ENCODE assay signal across 16 cellular contexts in genomic region chr1:222370911-222371717, GRCh38.
A peak's percentile ranks its signal among the peaks of the same experiment; 100 is the strongest.
DNase-seq lines count a peak whose midpoint lies in the region; ATAC-seq and TF ChIP-seq lines count a peak whose summit lies in the region.
"Had no signal": no experiment of that assay in that cellular context is flagged by ENCODE, and none has a peak within 500 bp of the region (broad histone marks: within the 10 kb centered on the region; RNA-seq: fewer than 3 reads in every experiment).

No MANE protein-coding gene starts in this region.

- no peak overlapping the region for H3K18ac ChIP-seq in mesendoderm (ENCODE audit: low read length)

- H3K56ac ChIP-seq in mesendoderm (ENCODE audit: low read length) = no peak overlapping the region

- H2AK5ac ChIP-seq in mesendoderm (ENCODE audit: low read length) = no peak overlapping the region

- no peak for ATAC-seq in stimulated activated naive B cell treated with anti-CD40 and anti-IgM and Interleukin-4, amounts not matched to agents 10 μg/mL and 1 μg/mL and 100 μg/mL, for 72 hours (replicated peaks)
- ATAC-seq: activated CD8-positive, alpha-beta memory T cell treated with anti-CD3 and anti-CD28 coated beads, Interleukin-2, amount 10 ng/mL, durations not matched to agents 7 days and 5 days; activated naive CD4-positive, alpha-beta T cell treated with anti-CD3 and anti-CD28 coated beads, Interleukin-2, amount 50 U/mL, for 72 hours had no signal

- H3K79me2 ChIP-seq in mesendoderm (ENCODE audit: control insufficient read depth, insufficient read depth, low read length) = no peaks in the 10 kb centered on the region
- H3K79me2 ChIP-seq: parathyroid adenoma had no signal

- H3K4me2 ChIP-seq in mesendoderm (ENCODE audit: low read length) = no peak overlapping the region
- H3K4me2 ChIP-seq: BLaER1 treated with 17β-estradiol and CSF1 and Interleukin-3, amounts not matched to agents 10 nM and 100 nM had no signal

- no peak overlapping the region for H3K4me3 Mint-ChIP-seq in stimulated activated naive B cell treated with anti-CD40 and anti-IgM and Interleukin-4, amounts not matched to agents 10 μg/mL and 1 μg/mL and 100 μg/mL, for 72 hours
- H3K4me3 Mint-ChIP-seq: activated CD8-positive, alpha-beta memory T cell treated with anti-CD3 and anti-CD28 coated beads, Interleukin-2, amount 10 ng/mL, durations not matched to agents 7 days and 5 days had no signal

- H4K8ac ChIP-seq in mesendoderm (ENCODE audit: low read depth, low read length) = no peak overlapping the region

- H3K27ac Mint-ChIP-seq in stimulated activated naive B cell treated with anti-CD40 and anti-IgM and Interleukin-4, amounts not matched to agents 10 μg/mL and 1 μg/mL and 100 μg/mL, for 72 hours = no peak overlapping the region
- H3K27ac Mint-ChIP-seq: activated CD8-positive, alpha-beta memory T cell treated with anti-CD3 and anti-CD28 coated beads, Interleukin-2, amount 10 ng/mL, durations not matched to agents 7 days and 5 days had no signal

- H3K79me1 ChIP-seq in mesendoderm (ENCODE audit: low read length) = no peaks in the 10 kb centered on the region

- DNase-seq in AG10803 (ENCODE audit: low read depth) (peak; percentile 97), NCI-H226 (peak; percentile 78), cardiac fibroblast (ENCODE audit: low read depth in 2 of 2) (peak; percentile 57 to 82), mesendoderm (peak; percentile 32), NCI-H2196 (lab: John Stamatoyannopoulos, UW; ENCODE audit: unreplicated experiment) (no peak), NCI-H1092 (lab: John Stamatoyannopoulos, UW) (no peak)
- DNase-seq in stimulated activated naive B cell treated with anti-CD40 and anti-IgM and Interleukin-4, amounts not matched to agents 10 μg/mL and 1 μg/mL and 100 μg/mL, for 72 hours = no peak
- no peak for DNase-seq in activated T-cell treated with anti-CD3 and anti-CD28 coated beads, Interleukin-2, amount 50 U/mL, for 1 hour
- DNase-seq: activated CD8-positive, alpha-beta memory T cell treated with anti-CD3 and anti-CD28 coated beads, Interleukin-2, amount 10 ng/mL, durations not matched to agents 7 days and 5 days; hypothalamus; NCI-H1694 treated with DMSO at 0.1 percent for 48 hours; NCI-H748 treated with DMSO at 0.1 percent for 48 hours; stimulated activated naive CD4-positive, alpha-beta T cell treated with Interleukin-2 at 50 U/mL for 16 hours had no signal

- H3K4me1 Mint-ChIP-seq in stimulated activated naive B cell treated with anti-CD40 and anti-IgM and Interleukin-4, amounts not matched to agents 10 μg/mL and 1 μg/mL and 100 μg/mL, for 72 hours = peaks cover 0 to 11% of the 10 kb centered on the region in 2 donors
- H3K4me1 Mint-ChIP-seq: activated CD8-positive, alpha-beta memory T cell treated with anti-CD3 and anti-CD28 coated beads, Interleukin-2, amount 10 ng/mL, durations not matched to agents 7 days and 5 days had no signal

- H3K27ac ChIP-seq in mesendoderm (ENCODE audit: low read depth, low read length) = no peak overlapping the region
- H3K27ac ChIP-seq: BLaER1 treated with 17β-estradiol and CSF1 and Interleukin-3, amounts not matched to agents 10 nM and 100 nM; parathyroid adenoma had no signal

- no peak overlapping the region for H4K5ac ChIP-seq in mesendoderm (ENCODE audit: low read length)

- H2BK15ac ChIP-seq in mesendoderm (replicated peaks; ENCODE audit: low read depth) = no peak overlapping the region

- no peak overlapping the region for H2BK5ac ChIP-seq in mesendoderm (ENCODE audit: low read length)

- H3K9ac ChIP-seq in mesendoderm (ENCODE audit: low read length) = no peak overlapping the region
- H3K9ac ChIP-seq: BLaER1 treated with 17β-estradiol and CSF1 and Interleukin-3, amounts not matched to agents 10 nM and 100 nM; parathyroid adenoma had no signal

- H3K4me1 ChIP-seq in mesendoderm (ENCODE audit: control insufficient read depth, low read depth, low read length) = no peaks in the 10 kb centered on the region
- H3K4me1 ChIP-seq: BLaER1 treated with 17β-estradiol and CSF1 and Interleukin-3, amounts not matched to agents 10 nM and 100 nM; parathyroid adenoma had no signal

- no peak overlapping the region for H2BK120ac ChIP-seq in mesendoderm (ENCODE audit: low read depth, low read length)

- no CpG with 5 or more reads among the region's 7 CpGs for WGBS in mesendoderm (ENCODE audit: extremely low coverage, insufficient coverage, low lambda C conversion rate)

- H3K27me3 ChIP-seq in mesendoderm (ENCODE audit: insufficient read depth, low read length, poor library complexity) = no peaks in the 10 kb centered on the region
- H3K27me3 ChIP-seq: BLaER1 treated with 17β-estradiol and CSF1 and Interleukin-3, amounts not matched to agents 10 nM and 100 nM had no signal

- peaks cover 10 to 12% of the 10 kb centered on the region in 2 donors for H3K27me3 Mint-ChIP-seq in stimulated activated naive B cell treated with anti-CD40 and anti-IgM and Interleukin-4, amounts not matched to agents 10 μg/mL and 1 μg/mL and 100 μg/mL, for 72 hours
- H3K27me3 Mint-ChIP-seq: activated CD8-positive, alpha-beta memory T cell treated with anti-CD3 and anti-CD28 coated beads, Interleukin-2, amount 10 ng/mL, durations not matched to agents 7 days and 5 days had no signal

- H3K36me3 Mint-ChIP-seq in stimulated activated naive B cell treated with anti-CD40 and anti-IgM and Interleukin-4, amounts not matched to agents 10 μg/mL and 1 μg/mL and 100 μg/mL, for 72 hours = no peaks in the 10 kb centered on the region
- H3K36me3 Mint-ChIP-seq: activated CD8-positive, alpha-beta memory T cell treated with anti-CD3 and anti-CD28 coated beads, Interleukin-2, amount 10 ng/mL, durations not matched to agents 7 days and 5 days; activated naive CD4-positive, alpha-beta T cell treated with anti-CD3 and anti-CD28 coated beads, Interleukin-2, amount 50 U/mL, for 72 hours had no signal

- no peaks in the 10 kb centered on the region for H3K36me3 ChIP-seq in mesendoderm (ENCODE audit: control insufficient read depth, insufficient read depth, low read length)
- H3K36me3 ChIP-seq: BLaER1 treated with 17β-estradiol and CSF1 and Interleukin-3, amounts not matched to agents 10 nM and 100 nM had no signal

- no peak overlapping the region for H3K4ac ChIP-seq in mesendoderm (ENCODE audit: low read depth, low read length)

- peaks cover 0 to 1% of the 10 kb centered on the region in 2 donors for H3K9me3 Mint-ChIP-seq in stimulated activated naive B cell treated with anti-CD40 and anti-IgM and Interleukin-4, amounts not matched to agents 10 μg/mL and 1 μg/mL and 100 μg/mL, for 72 hours

- peak overlapping the region; percentile 29 for H3K4me3 ChIP-seq in AG10803 (ENCODE audit: low read length)
- no peak overlapping the region for H3K4me3 ChIP-seq in cardiac fibroblast (replicated peaks in 1 of 2; ENCODE audit: low read depth in 2 of 2, low read length in 2 of 2)
- H3K4me3 ChIP-seq in mesendoderm (ENCODE audit: low read length) = no peak overlapping the region
- H3K4me3 ChIP-seq: BLaER1 treated with 17β-estradiol and CSF1 and Interleukin-3, amounts not matched to agents 10 nM and 100 nM had no signal

- no peak overlapping the region for H3K23ac ChIP-seq in mesendoderm (ENCODE audit: low read length)

- TF ChIP-seq CTCF in AG10803 (conservative IDR thresholded peaks at IDR 0.05; ENCODE audit: low read length) (no peak), cardiac fibroblast (IDR thresholded peaks at IDR 0.05; ENCODE audit: low read depth, low read length) (no peak)

Comparison
In these comparisons a context has a peak if more than half of its experiments do, and no peak if none do; other contexts are left out.
1. DNase-seq: peak in AG10803 (single experiment), NCI-H226 (single experiment), cardiac fibroblast (2 of 2) and mesendoderm (single experiment); none in NCI-H2196 (single experiment), stimulated activated naive B cell treated with anti-CD40 and anti-IgM and Interleukin-4, amounts not matched to agents 10 μg/mL and 1 μg/mL and 100 μg/mL, for 72 hours (single experiment), NCI-H1092 (single experiment) and activated T-cell treated with anti-CD3 and anti-CD28 coated beads, Interleukin-2, amount 50 U/mL, for 1 hour (single experiment).